22 cellular contexts compared by ENCODE assay signal in the genomic region with DNA sequence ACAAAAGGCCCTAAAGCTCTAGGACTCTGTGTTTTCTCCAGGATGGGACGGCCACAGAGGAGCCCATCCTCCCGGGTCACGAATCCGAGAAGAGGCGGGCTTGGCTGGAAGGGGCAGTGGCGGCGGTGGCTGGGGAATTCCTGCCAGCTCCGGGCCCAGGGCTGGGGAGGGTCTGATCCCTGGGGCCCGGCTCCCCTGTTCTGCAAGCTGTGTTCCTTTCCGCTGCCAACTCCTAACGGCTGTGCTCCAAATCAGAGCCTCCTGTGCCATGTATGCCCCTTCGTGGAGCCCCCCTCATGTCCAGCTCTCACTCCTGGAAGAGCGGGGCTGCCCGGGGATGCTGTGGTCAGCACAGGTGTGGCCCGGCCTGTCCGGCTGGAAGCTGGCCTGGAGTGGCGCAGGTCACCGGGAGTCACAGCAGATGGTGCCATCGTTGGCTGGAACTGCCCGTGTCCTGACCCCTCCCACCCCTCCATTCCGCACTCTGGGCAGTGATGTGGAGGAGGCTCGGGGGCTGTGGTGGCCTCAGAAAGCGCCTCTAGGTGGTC.
"Had no signal": no experiment of that assay in that cellular context is flagged by ENCODE, and none has a peak within 500 bp of the region (broad histone marks: within the 10 kb centered on the region; RNA-seq: fewer than 3 reads in every experiment).

No MANE protein-coding gene starts in this region.

- H3K27me3 Mint-ChIP-seq: stimulated activated naive B cell treated with anti-CD40 and anti-IgM and Interleukin-4, amounts not matched to agents 10 μg/mL and 1 μg/mL and 100 μg/mL, for 72 hours had no signal

- H3K9me3 Mint-ChIP-seq: endodermal cell; memory B cell; natural killer cell treated with Interleukin-12 subunit alpha and Interleukin-12 subunit beta and Interleukin-15 and Interleukin-18, amount 100 ng/mL, for 72 hours; neural progenitor cell; stimulated activated naive B cell treated with anti-CD40 and anti-IgM and Interleukin-4, amounts not matched to agents 10 μg/mL and 1 μg/mL and 100 μg/mL, for 72 hours; stimulated activated naive CD8-positive, alpha-beta T cell treated with anti-CD3 and anti-CD28 coated beads, Interleukin-15, amount 100 ng/mL, for 72 hours had no signal

- H3K9ac ChIP-seq: neural progenitor cell, parathyroid adenoma had no signal

- H3K36me3 ChIP-seq: neural progenitor cell, prostate gland, right lobe of liver had no signal

- H3K4me2 ChIP-seq: neural progenitor cell had no signal

- H3K4me3 Mint-ChIP-seq: endodermal cell; memory B cell; natural killer cell treated with Interleukin-12 subunit alpha and Interleukin-12 subunit beta and Interleukin-15 and Interleukin-18, amount 100 ng/mL, for 72 hours; neural progenitor cell; stimulated activated naive B cell treated with anti-CD40 and anti-IgM and Interleukin-4, amounts not matched to agents 10 μg/mL and 1 μg/mL and 100 μg/mL, for 72 hours; stimulated activated naive CD8-positive, alpha-beta T cell treated with anti-CD3 and anti-CD28 coated beads, Interleukin-15, amount 100 ng/mL, for 72 hours had no signal

- H3K27ac ChIP-seq: coronary artery, heart left ventricle, neural progenitor cell, parathyroid adenoma, prostate gland, right lobe of liver, testis, tibial nerve had no signal

- ATAC-seq: right lobe of liver; stimulated activated naive B cell treated with anti-CD40 and anti-IgM and Interleukin-4, amounts not matched to agents 10 μg/mL and 1 μg/mL and 100 μg/mL, for 72 hours; stimulated activated naive CD8-positive, alpha-beta T cell treated with anti-CD3 and anti-CD28 coated beads, Interleukin-15, amount 100 ng/mL, for 72 hours had no signal

- DNase-seq: effector CD4-positive, alpha-beta T cell; endodermal cell; erythroblast; foreskin melanocyte; heart left ventricle; hippocampal formation; kidney glomerular epithelial cell; midbrain; occipital lobe; right lobe of liver; stimulated activated CD4-positive, alpha-beta T cell treated with anti-CD3 and anti-CD28 coated beads, Interleukin-2, amount 100 ng/mL, for 24 hours; stimulated activated CD4-positive, alpha-beta T cell treated with anti-CD3 and anti-CD28 coated beads, Interleukin-4, amount 100 ng/mL, for 4 hours; stimulated activated naive B cell treated with anti-CD40 and anti-IgM and Interleukin-4, amounts not matched to agents 10 μg/mL and 1 μg/mL and 100 μg/mL, for 72 hours; stimulated activated naive CD8-positive, alpha-beta T cell treated with anti-CD3 and anti-CD28 coated beads, Interleukin-15, amount 100 ng/mL, for 72 hours; testis had no signal

- H3K9me3 ChIP-seq: heart left ventricle, prostate gland, right lobe of liver, testis, tibial nerve had no signal

- H3K36me3 Mint-ChIP-seq: natural killer cell treated with Interleukin-12 subunit alpha and Interleukin-12 subunit beta and Interleukin-15 and Interleukin-18, amount 100 ng/mL, for 72 hours had no signal

- H3K4me1 ChIP-seq: neural progenitor cell, parathyroid adenoma, prostate gland, right lobe of liver, testis had no signal

- H3K27me3 ChIP-seq: heart left ventricle, neural progenitor cell, right lobe of liver, testis, tibial nerve had no signal

- H3K27ac Mint-ChIP-seq: memory B cell; natural killer cell treated with Interleukin-12 subunit alpha and Interleukin-12 subunit beta and Interleukin-15 and Interleukin-18, amount 100 ng/mL, for 72 hours; neural progenitor cell; stimulated activated naive B cell treated with anti-CD40 and anti-IgM and Interleukin-4, amounts not matched to agents 10 μg/mL and 1 μg/mL and 100 μg/mL, for 72 hours; stimulated activated naive CD8-positive, alpha-beta T cell treated with anti-CD3 and anti-CD28 coated beads, Interleukin-15, amount 100 ng/mL, for 72 hours had no signal

- H3K4me3 ChIP-seq: coronary artery, heart left ventricle, neural progenitor cell, prostate gland, right lobe of liver, testis, tibial nerve had no signal
